10 cellular contexts compared by ENCODE assay signal in the genomic region with DNA sequence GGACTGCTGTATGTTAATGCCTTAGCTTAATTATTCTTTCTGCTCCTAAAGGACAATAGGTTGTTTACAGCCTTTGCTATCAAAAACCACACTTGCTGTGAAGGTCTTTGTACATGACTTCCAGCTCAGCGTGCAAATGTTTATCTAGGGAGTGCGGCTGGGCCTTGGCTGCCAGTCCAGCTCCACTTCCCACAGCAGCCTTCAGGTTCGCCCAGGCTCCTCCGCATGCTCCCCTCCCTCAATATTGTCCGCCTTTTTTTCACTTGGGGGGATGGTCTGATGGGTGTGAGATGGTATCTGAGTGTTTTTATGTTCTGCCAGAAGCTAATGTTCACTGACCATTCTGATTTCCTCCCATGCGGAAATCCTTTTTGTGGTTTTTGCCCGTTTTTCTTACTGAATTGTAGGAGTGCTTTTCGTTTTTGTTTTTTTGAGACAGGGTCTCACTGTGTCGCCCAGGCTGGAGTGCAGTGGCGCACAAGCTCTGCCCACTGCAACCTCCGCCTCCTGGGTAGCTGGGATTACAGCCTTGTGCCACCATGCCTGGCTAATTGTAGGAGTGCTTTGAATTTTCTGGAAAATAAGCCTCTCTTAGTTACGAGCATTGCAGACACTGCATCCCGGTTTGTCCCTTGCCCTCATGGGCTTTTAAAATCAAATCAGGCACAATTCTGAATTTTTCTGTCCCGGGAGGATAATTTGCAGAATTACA. TPM values are rescaled to one million over a fixed set of nuclear protein-coding genes. Genes with fewer than 3 reads are reported as not detected.
DNase-seq lines count a peak whose midpoint lies in the region; ATAC-seq and TF ChIP-seq lines count a peak whose summit lies in the region.
"Had no signal": no experiment of that assay in that cellular context is flagged by ENCODE, and none has a peak within 500 bp of the region (broad histone marks: within the 10 kb centered on the region; RNA-seq: fewer than 3 reads in every experiment).

No MANE protein-coding gene starts in this region.

- no peaks in the 10 kb centered on the region for H3K27me3 ChIP-seq in ACC112 (ENCODE audit: insufficient read depth, low read length)
- H3K27me3 ChIP-seq in dorsolateral prefrontal cortex = peaks cover 0 to 14% (median 0%) of the 10 kb centered on the region in 45 donors
- no peaks in the 10 kb centered on the region for H3K27me3 ChIP-seq in mucosa of stomach (ENCODE audit: control insufficient read depth, insufficient read depth, low read length)

- no peak for TF ChIP-seq CTCF in dorsolateral prefrontal cortex (IDR thresholded peaks at IDR 0.05 in 54 of 56, conservative IDR thresholded peaks at IDR 0.05 in 2 of 56; ENCODE audit: low read depth in 1 of 56, partially characterized antibody in 56 of 56)

- H3K4me1 ChIP-seq in ACC112 (ENCODE audit: control insufficient read depth, insufficient read depth, low read length, unreplicated experiment) = peaks cover 49% of the 10 kb centered on the region
- H3K4me1 ChIP-seq in mucosa of stomach (ENCODE audit: control insufficient read depth, insufficient read depth, low read length) = peaks cover 79% of the 10 kb centered on the region

- no peak overlapping the region; the same call in 1 of the 2 replicates for H3K4me3 ChIP-seq in ACC112 (ENCODE audit: low read depth, low read length)
- H3K4me3 ChIP-seq in dorsolateral prefrontal cortex = peak overlapping the region in 13 of 59 donors; percentile 0 to 33 (median 10)
- H3K4me3 ChIP-seq in mucosa of stomach (ENCODE audit: low read length) = no peak overlapping the region

- ATAC-seq in GM19351 (IDR thresholded peaks at IDR 0.05; ENCODE audit: unreplicated experiment) = no peak

- H3K4me3 Mint-ChIP-seq in immature natural killer cell = no peak overlapping the region
- H3K4me3 Mint-ChIP-seq: activated CD4-positive, alpha-beta T cell treated with anti-CD3 and anti-CD28 coated beads, Interleukin-2, amount 10 ng/mL, durations not matched to agents 7 days and 5 days had no signal

- intact Hi-C loops in dorsolateral prefrontal cortex (cut with DNase I) = no loop called here

- peaks cover 7 to 15% of the 10 kb centered on the region in 2 donors for H3K4me1 Mint-ChIP-seq in immature natural killer cell
- H3K4me1 Mint-ChIP-seq: activated CD4-positive, alpha-beta T cell treated with anti-CD3 and anti-CD28 coated beads, Interleukin-2, amount 10 ng/mL, durations not matched to agents 7 days and 5 days had no signal

- peaks cover 13% of the 10 kb centered on the region; the same call in 1 of the 2 replicates for H3K36me3 ChIP-seq in ACC112 (ENCODE audit: insufficient read depth, low read length)
- no peaks in the 10 kb centered on the region for H3K36me3 ChIP-seq in mucosa of stomach (ENCODE audit: control insufficient read depth, insufficient read depth, low read length)

- peak; percentile 47 for DNase-seq in NCI-H2196 (lab: John Stamatoyannopoulos, UW; ENCODE audit: unreplicated experiment)
- no peak for DNase-seq in dorsolateral prefrontal cortex
- no peak for DNase-seq in NK-92 treated with Interleukin-12 subunit alpha and Interleukin-12 subunit beta, amount 100 ng/mL, for 24 hours (lab: John Stamatoyannopoulos, UW)
- no peak for DNase-seq in amniotic stem cell (lab: John Stamatoyannopoulos, UW)
- no peak for DNase-seq in immature natural killer cell
- DNase-seq: activated CD4-positive, alpha-beta T cell treated with anti-CD3 and anti-CD28 coated beads, Interleukin-2, amount 10 ng/mL, durations not matched to agents 7 days and 5 days; AML-193 had no signal

- H3K9ac ChIP-seq in mucosa of stomach (ENCODE audit: low read length) = peak overlapping the region; percentile 35

- H3K36me3 Mint-ChIP-seq in immature natural killer cell = no peaks in the 10 kb centered on the region

- H3K27ac Mint-ChIP-seq in immature natural killer cell = no peak overlapping the region
- H3K27ac Mint-ChIP-seq: activated CD4-positive, alpha-beta T cell treated with anti-CD3 and anti-CD28 coated beads, Interleukin-2, amount 10 ng/mL, durations not matched to agents 7 days and 5 days had no signal

- H3K27me3 Mint-ChIP-seq in immature natural killer cell (ENCODE audit: low read depth in 3 of 3) = peaks cover 1 to 5% (median 2%) of the 10 kb centered on the region in 3 donors
- H3K27me3 Mint-ChIP-seq: activated CD4-positive, alpha-beta T cell treated with anti-CD3 and anti-CD28 coated beads, Interleukin-2, amount 10 ng/mL, durations not matched to agents 7 days and 5 days had no signal

- H3K79me2 ChIP-seq in ACC112 (ENCODE audit: control insufficient read depth, insufficient read depth, low read length, unreplicated experiment) = peaks cover 78% of the 10 kb centered on the region

- H3K9me3 ChIP-seq in mucosa of stomach (ENCODE audit: control insufficient read depth, low read length) = no peaks in the 10 kb centered on the region

- H3K9me3 Mint-ChIP-seq in immature natural killer cell = no peaks in the 10 kb centered on the region

- H3K27ac ChIP-seq in ACC112 (ENCODE audit: low read depth, low read length) (peak overlapping the region; percentile 84), dorsolateral prefrontal cortex (peak overlapping the region in 43 of 59 donors; percentile 10 to 72 (median 51))

- no peak overlapping the region for H2AFZ ChIP-seq in ACC112 (ENCODE audit: low read length, unreplicated experiment)

RNA-seq across cellular contexts. Expression of a gene that starts 28.8 kb away (rescaled TPM):
- total RNA-seq in dorsolateral prefrontal cortex = 10 to 100 TPM; 10.0 to 57.7 (median 23.5) TPM
- polyA plus RNA-seq in immature natural killer cell = 1 to 10 TPM in 2 of 3 donors, under 1 TPM in 1; 0.83 to 3.5 (median 2.3) TPM
- total RNA-seq: activated CD4-positive, alpha-beta T cell treated with anti-CD3 and anti-CD28 coated beads, Interleukin-2, amount 10 ng/mL, durations not matched to agents 7 days and 5 days had no signal
